In genomic region chr12:56630180-56630632, GRCh38 we compare ENCODE assay signal across 1 cellular context.
A peak's percentile ranks its signal among the peaks of the same experiment; 100 is the strongest.
TF ChIP-seq lines count a peak whose summit lies in the region.

BAZ2A (minus strand) TSS chr12:56630326; CDS start chr12:56617530, 12,796 bp downstream.

TF ChIP-seq in SK-N-SH, 30 proteins besides CTCF, POLR2A, EP300 and RAD21 (continued from another document):
- TF ChIP-seq, protein P1, sequence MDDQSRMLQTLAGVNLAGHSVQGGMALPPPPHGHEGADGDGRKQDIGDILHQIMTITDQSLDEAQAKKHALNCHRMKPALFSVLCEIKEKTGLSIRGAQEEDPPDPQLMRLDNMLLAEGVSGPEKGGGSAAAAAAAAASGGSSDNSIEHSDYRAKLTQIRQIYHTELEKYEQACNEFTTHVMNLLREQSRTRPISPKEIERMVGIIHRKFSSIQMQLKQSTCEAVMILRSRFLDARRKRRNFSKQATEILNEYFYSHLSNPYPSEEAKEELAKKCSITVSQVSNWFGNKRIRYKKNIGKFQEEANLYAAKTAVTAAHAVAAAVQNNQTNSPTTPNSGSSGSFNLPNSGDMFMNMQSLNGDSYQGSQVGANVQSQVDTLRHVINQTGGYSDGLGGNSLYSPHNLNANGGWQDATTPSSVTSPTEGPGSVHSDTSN (IDR thresholded peaks at IDR 0.05) = peak; percentile 83
- TF ChIP-seq TEAD4 (IDR thresholded peaks at IDR 0.05; ENCODE audit: borderline replicate concordance, insufficient read depth) (no peak), IRF3 (IDR thresholded peaks at IDR 0.05; ENCODE audit: low read depth, low read length) (no peak), FOXJ3 (CRISPR knock-in tag; IDR thresholded peaks at IDR 0.05) (no peak), MAX (IDR thresholded peaks at IDR 0.05; ENCODE audit: low read depth) (peak; percentile 95), RCOR1 (IDR thresholded peaks at IDR 0.05; ENCODE audit: low read length) (peak; percentile 52; the same call in 1 of the 2 replicates), RXRA (IDR thresholded peaks at IDR 0.05; ENCODE audit: borderline replicate concordance, low read depth) (no peak), SIN3A (IDR thresholded peaks at IDR 0.05; ENCODE audit: borderline replicate concordance, low read depth, low read length) (peak; percentile 96), MXI1 (IDR thresholded peaks at IDR 0.05; ENCODE audit: low read depth, low read length) (peak; percentile 53), TAF1 (IDR thresholded peaks at IDR 0.05; ENCODE audit: borderline replicate concordance, low read depth, low read length) (peak; percentile 64; the same call in 1 of the 2 replicates), FOXM1 (IDR thresholded peaks at IDR 0.05; ENCODE audit: low read depth) (no peak), JUND (IDR thresholded peaks at IDR 0.05) (no peak), FOSL2 (IDR thresholded peaks at IDR 0.05; ENCODE audit: borderline replicate concordance, low read depth) (no peak)
- TF ChIP-seq, protein P2, sequence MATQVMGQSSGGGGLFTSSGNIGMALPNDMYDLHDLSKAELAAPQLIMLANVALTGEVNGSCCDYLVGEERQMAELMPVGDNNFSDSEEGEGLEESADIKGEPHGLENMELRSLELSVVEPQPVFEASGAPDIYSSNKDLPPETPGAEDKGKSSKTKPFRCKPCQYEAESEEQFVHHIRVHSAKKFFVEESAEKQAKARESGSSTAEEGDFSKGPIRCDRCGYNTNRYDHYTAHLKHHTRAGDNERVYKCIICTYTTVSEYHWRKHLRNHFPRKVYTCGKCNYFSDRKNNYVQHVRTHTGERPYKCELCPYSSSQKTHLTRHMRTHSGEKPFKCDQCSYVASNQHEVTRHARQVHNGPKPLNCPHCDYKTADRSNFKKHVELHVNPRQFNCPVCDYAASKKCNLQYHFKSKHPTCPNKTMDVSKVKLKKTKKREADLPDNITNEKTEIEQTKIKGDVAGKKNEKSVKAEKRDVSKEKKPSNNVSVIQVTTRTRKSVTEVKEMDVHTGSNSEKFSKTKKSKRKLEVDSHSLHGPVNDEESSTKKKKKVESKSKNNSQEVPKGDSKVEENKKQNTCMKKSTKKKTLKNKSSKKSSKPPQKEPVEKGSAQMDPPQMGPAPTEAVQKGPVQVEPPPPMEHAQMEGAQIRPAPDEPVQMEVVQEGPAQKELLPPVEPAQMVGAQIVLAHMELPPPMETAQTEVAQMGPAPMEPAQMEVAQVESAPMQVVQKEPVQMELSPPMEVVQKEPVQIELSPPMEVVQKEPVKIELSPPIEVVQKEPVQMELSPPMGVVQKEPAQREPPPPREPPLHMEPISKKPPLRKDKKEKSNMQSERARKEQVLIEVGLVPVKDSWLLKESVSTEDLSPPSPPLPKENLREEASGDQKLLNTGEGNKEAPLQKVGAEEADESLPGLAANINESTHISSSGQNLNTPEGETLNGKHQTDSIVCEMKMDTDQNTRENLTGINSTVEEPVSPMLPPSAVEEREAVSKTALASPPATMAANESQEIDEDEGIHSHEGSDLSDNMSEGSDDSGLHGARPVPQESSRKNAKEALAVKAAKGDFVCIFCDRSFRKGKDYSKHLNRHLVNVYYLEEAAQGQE (IDR thresholded peaks at IDR 0.05; ENCODE audit: low read depth, low read length) = peak; percentile 15; the same call in 1 of the 2 replicates
